ENCODE assay signal across 25 cellular contexts in genomic region chrX:143336261-143336660, GRCh38.
"Had no signal": no experiment of that assay in that cellular context is flagged by ENCODE, and none has a peak within 500 bp of the region (broad histone marks: within the 10 kb centered on the region; RNA-seq: fewer than 3 reads in every experiment).

No MANE protein-coding gene starts in this region.

- ATAC-seq: effector memory CD8-positive, alpha-beta T cell; esophagus mucosa; foreskin keratinocyte; gastrocnemius medialis; gastroesophageal sphincter; heart left ventricle had no signal

- H3K4me1 ChIP-seq: colonic mucosa, esophagus muscularis mucosa, esophagus squamous epithelium, foreskin keratinocyte, gastrocnemius medialis, gastroesophageal sphincter, heart left ventricle had no signal

- H3K4me3 ChIP-seq: colonic mucosa, coronary artery, dorsolateral prefrontal cortex, esophagus muscularis mucosa, esophagus squamous epithelium, gastrocnemius medialis, gastroesophageal sphincter, heart left ventricle, hepatocyte had no signal

- H3K9me3 ChIP-seq: colonic mucosa, esophagus muscularis mucosa, esophagus squamous epithelium, gastrocnemius medialis, gastroesophageal sphincter, heart left ventricle had no signal

- H3K36me3 ChIP-seq: colonic mucosa, esophagus muscularis mucosa, esophagus squamous epithelium, gastrocnemius medialis, gastroesophageal sphincter, heart left ventricle had no signal

- H3K27me3 ChIP-seq: esophagus muscularis mucosa, esophagus squamous epithelium, foreskin keratinocyte, gastrocnemius medialis, gastroesophageal sphincter, heart left ventricle, hepatocyte had no signal

- DNase-seq: colonic mucosa; cortex of kidney; dermis blood vessel endothelial cell; dorsolateral prefrontal cortex; effector CD4-positive, alpha-beta T cell; effector CD8-positive, alpha-beta T cell; effector memory CD4-positive, alpha-beta T cell; effector memory CD8-positive, alpha-beta T cell; endodermal cell; erythroblast; esophagus squamous epithelium; foreskin fibroblast; foreskin keratinocyte; foreskin melanocyte; gastrocnemius medialis; glutamatergic neuron; head of caudate nucleus; heart left ventricle; hippocampal formation had no signal

- H3K27ac ChIP-seq: colonic mucosa, coronary artery, dorsolateral prefrontal cortex, epithelial cell of prostate, esophagus muscularis mucosa, esophagus squamous epithelium, foreskin keratinocyte, gastrocnemius medialis, gastroesophageal sphincter, heart left ventricle, hepatocyte had no signal
